Comparison of ENCODE assay signal across 21 cellular contexts in genomic region chr12:39975374-39975918, GRCh38.
"Had no signal": no experiment of that assay in that cellular context is flagged by ENCODE, and none has a peak within 500 bp of the region (broad histone marks: within the 10 kb centered on the region; RNA-seq: fewer than 3 reads in every experiment).

No MANE protein-coding gene starts in this region.

- H3K36me3 ChIP-seq: gastroesophageal sphincter, spleen, uterus had no signal

- DNase-seq: activated CD4-positive, alpha-beta T cell treated with anti-CD3 and anti-CD28 coated beads for 1 hour; activated CD4-positive, alpha-beta T cell treated with anti-CD3 and anti-CD28 coated beads, Interleukin-2, amount 50 U/mL, for 1 hour; activated CD8-positive, alpha-beta T cell treated with anti-CD3 and anti-CD28 coated beads, Interleukin-2, amount 10 ng/mL, durations not matched to agents 7 days and 5 days; activated gamma-delta T cell; anterior cingulate cortex; effector CD8-positive, alpha-beta T cell; erythroblast; head of caudate nucleus; hypothalamus; islet precursor cell; left cardiac atrium; nucleus accumbens; retina; spleen; stimulated activated CD4-positive, alpha-beta T cell treated with anti-CD3 and anti-CD28 coated beads, Interleukin-4, amount 100 ng/mL, for 1 hour; stimulated activated naive CD4-positive, alpha-beta T cell; testis; trophoblast cell; uterus had no signal

- H3K27ac ChIP-seq: gastroesophageal sphincter, spleen, testis, uterus had no signal

- H3K4me3 ChIP-seq: gastroesophageal sphincter, spleen, testis, uterus had no signal

- H3K27me3 ChIP-seq: gastroesophageal sphincter, spleen, testis, uterus had no signal

- H3K9me3 ChIP-seq: gastroesophageal sphincter, testis, uterus had no signal

- ATAC-seq: activated CD8-positive, alpha-beta T cell treated with anti-CD3 and anti-CD28 coated beads, Interleukin-2, amount 10 ng/mL, durations not matched to agents 7 days and 5 days; gastroesophageal sphincter; left cardiac atrium had no signal

- FAIRE-seq: TTC549 had no signal

- H3K4me1 ChIP-seq: spleen, testis, uterus had no signal
